Comparison of ENCODE assay signal across 20 cellular contexts in genomic region chr13:50574731-50575130, GRCh38.
DNase-seq lines count a peak whose midpoint lies in the region; ATAC-seq, FAIRE-seq and TF ChIP-seq lines count a peak whose summit lies in the region.
"Had no signal": no experiment of that assay in that cellular context is flagged by ENCODE, and none has a peak within 500 bp of the region (broad histone marks: within the 10 kb centered on the region; RNA-seq: fewer than 3 reads in every experiment).

No MANE protein-coding gene starts in this region.

- intact Hi-C loops in sciatic nerve (cut with DNase I), result no loop called here

- H2AFZ ChIP-seq in osteoblast (ENCODE audit: low read length), result no peak overlapping the region

- H4K20me1 ChIP-seq in BLaER1 (no peaks in the 10 kb centered on the region), osteoblast (ENCODE audit: insufficient read depth, low read length) (no peaks in the 10 kb centered on the region)

- H3K9me3 ChIP-seq in BLaER1, result no peaks in the 10 kb centered on the region
- no peaks in the 10 kb centered on the region for H3K9me3 ChIP-seq in osteoblast (ENCODE audit: low read depth, low read length)
- H3K9me3 ChIP-seq: Peyer's patch had no signal

- FAIRE-seq in endometrium (lab: Jason Lieb, UNC), result peak; percentile 94
- FAIRE-seq: K562 had no signal

- H3K36me3 ChIP-seq in BLaER1 (no peaks in the 10 kb centered on the region), osteoblast (ENCODE audit: insufficient read depth, low read length) (no peaks in the 10 kb centered on the region)
- H3K36me3 ChIP-seq: Peyer's patch had no signal

- H3K27ac ChIP-seq in BLaER1 (no peak overlapping the region), osteoblast (ENCODE audit: low read depth, low read length) (peak overlapping the region; percentile 69)
- H3K27ac ChIP-seq: HL-60, Peyer's patch had no signal

- TF ChIP-seq CTCF in osteoblast (IDR thresholded peaks at IDR 0.05; ENCODE audit: extremely low read depth, low read depth, low read length), result no peak

- H3K4me3 ChIP-seq in BLaER1 (no peak overlapping the region), osteoblast (ENCODE audit: insufficient read depth, low read length) (no peak overlapping the region)
- H3K4me3 ChIP-seq: K562, lung, Peyer's patch had no signal

- ATAC-seq in GM19035 (IDR thresholded peaks at IDR 0.05; ENCODE audit: unreplicated experiment), result no peak
- no peak for ATAC-seq in GM19324 (IDR thresholded peaks at IDR 0.05; ENCODE audit: low FRiP score, unreplicated experiment)
- ATAC-seq in sciatic nerve, result no peak
- ATAC-seq: K562; natural killer cell treated with Interleukin-12 subunit alpha and Interleukin-12 subunit beta and Interleukin-15 and Interleukin-18, amount 100 ng/mL, for 72 hours had no signal

- no peak overlapping the region for H3K9ac ChIP-seq in BLaER1

- H3K27me3 ChIP-seq in BLaER1 (no peaks in the 10 kb centered on the region), osteoblast (ENCODE audit: insufficient read depth, low read length) (no peaks in the 10 kb centered on the region)
- H3K27me3 ChIP-seq: Peyer's patch had no signal

- H3K4me2 ChIP-seq in BLaER1, result peak overlapping the region; percentile 56
- peak overlapping the region; percentile 46 for H3K4me2 ChIP-seq in osteoblast (ENCODE audit: insufficient read depth, low read length)

- H3K79me2 ChIP-seq in osteoblast (ENCODE audit: insufficient read depth, low read length), result no peaks in the 10 kb centered on the region

- H3K4me1 ChIP-seq in BLaER1 (peaks cover 23% of the 10 kb centered on the region), osteoblast (ENCODE audit: insufficient read depth, low read length) (peaks cover 25% of the 10 kb centered on the region)
- H3K4me1 ChIP-seq: Peyer's patch had no signal

- peak; percentile 81 for DNase-seq in M059J (ENCODE audit: low read depth)
- peak; percentile 91 for DNase-seq in osteoblast (ENCODE audit: insufficient read length, low spot score, missing footprints)
- no peak for DNase-seq in stimulated activated CD4-positive, alpha-beta T cell treated with anti-CD3 and anti-CD28 coated beads, Interleukin-4, amount 100 ng/mL, for 4 hours
- no peak for DNase-seq in sciatic nerve (ENCODE audit: low spot score)
- DNase-seq: activated CD4-positive, alpha-beta T cell treated with anti-CD3 and anti-CD28 coated beads, Interleukin-2, amount 10 ng/mL, durations not matched to agents 7 days and 5 days; activated naive CD8-positive, alpha-beta T cell treated with anti-CD3 and anti-CD28 coated beads, Interleukin-2, amount 10 ng/mL, durations not matched to agents 7 days and 5 days; C1 segment of cervical spinal cord; DMS79 treated with DMSO at 0.1 percent for 48 hours; NCI-H1092; NCI-H774; Peyer's patch; stimulated activated CD4-positive, alpha-beta T cell treated with anti-CD3 and anti-CD28 coated beads, Interleukin-2, amount 100 ng/mL, for 24 hours had no signal

Comparison
In these comparisons a context has a peak if more than half of its experiments do, and no peak if none do; other contexts are left out.
1. DNase-seq: peak in M059J (single experiment) and osteoblast (single experiment); none in stimulated activated CD4-positive, alpha-beta T cell treated with anti-CD3 and anti-CD28 coated beads, Interleukin-4, amount 100 ng/mL, for 4 hours (0 of 2) and sciatic nerve (single experiment).